ENCODE assay signal across 1 cellular context in genomic region chr10:12297784-12298183, GRCh38. TPM values are rescaled to one million over a fixed set of nuclear protein-coding genes. Genes with fewer than 3 reads are reported as not detected.
"Had no signal": no experiment of that assay in that cellular context is flagged by ENCODE, and none has a peak within 500 bp of the region (broad histone marks: within the 10 kb centered on the region; RNA-seq: fewer than 3 reads in every experiment).

No MANE protein-coding gene starts in this region.

RNA-seq across cellular contexts. Expression of gene CAMK1D, which starts 51.6 kb away (rescaled TPM):
- total RNA-seq: HepG2 had no signal
